ENCODE assay signal across 8 cellular contexts in genomic region chr4:48546336-48546735, GRCh38. TPM values are rescaled to one million over a fixed set of nuclear protein-coding genes. Genes with fewer than 3 reads are reported as not detected.
DNase-seq lines count a peak whose midpoint lies in the region; ATAC-seq and TF ChIP-seq lines count a peak whose summit lies in the region.

No MANE protein-coding gene starts in this region.

- no peaks in the 10 kb centered on the region for H3K9me3 ChIP-seq in OCI-LY3 (ENCODE audit: insufficient read depth, low read length)
- H3K9me3 ChIP-seq in gastrocnemius medialis = no peaks in the 10 kb centered on the region

- H3K36me3 ChIP-seq in OCI-LY3 (replicated peaks; ENCODE audit: low read depth, low read length) (peaks cover 41% of the 10 kb centered on the region), gastrocnemius medialis (peaks cover 0 to 90% of the 10 kb centered on the region in 2 donors)

- intact Hi-C loops in gastrocnemius medialis (cut with DNase I; ENCODE audit: low total_unique reads) = no loop called here

- ATAC-seq in GM19467 (IDR thresholded peaks at IDR 0.05; ENCODE audit: unreplicated experiment) (no peak), gastrocnemius medialis (no peak)

- H3K4me2 ChIP-seq in OCI-LY3 (ENCODE audit: low read length) = no peak overlapping the region

- H3K9me3 Mint-ChIP-seq in nephron progenitor cell = no peaks in the 10 kb centered on the region

- DNase-seq in AML-193 (lab: John Stamatoyannopoulos, UW) = peak; percentile 28 to 57
- no peak for DNase-seq in coronary artery (ENCODE audit: low spot score)
- DNase-seq in nephron progenitor cell = peak; percentile 35
- DNase-seq in gastrocnemius medialis = no peak
- no peak for DNase-seq in GF-D8 (lab: John Stamatoyannopoulos, UW)

- no peak overlapping the region for H2AFZ ChIP-seq in OCI-LY3 (ENCODE audit: low read depth, low read length)

- H3K4me3 Mint-ChIP-seq in nephron progenitor cell = no peak overlapping the region

- peaks cover 57% of the 10 kb centered on the region for H3K36me3 Mint-ChIP-seq in nephron progenitor cell (ENCODE audit: low read depth)

- no peaks in the 10 kb centered on the region for H3K4me1 Mint-ChIP-seq in nephron progenitor cell

- H3K79me2 ChIP-seq in OCI-LY3 (ENCODE audit: low read length) = no peaks in the 10 kb centered on the region

- no peak overlapping the region for H3K9ac ChIP-seq in OCI-LY3 (ENCODE audit: low read length)

- H3K4me3 ChIP-seq in OCI-LY3 (ENCODE audit: low read length) (no peak overlapping the region), coronary artery (no peak overlapping the region), gastrocnemius medialis (no peak overlapping the region)

- H3K27me3 Mint-ChIP-seq in nephron progenitor cell (ENCODE audit: low read depth, poor library complexity) = no peaks in the 10 kb centered on the region

- TF ChIP-seq CTCF in GM12872 (IDR thresholded peaks at IDR 0.05; ENCODE audit: insufficient read depth, low read depth, low read length) (peak; percentile 67), OCI-LY3 (IDR thresholded peaks at IDR 0.05; ENCODE audit: low read depth, low read length) (peak; percentile 69), coronary artery (IDR thresholded peaks at IDR 0.05) (peak; percentile 21), nephron progenitor cell (IDR thresholded peaks at IDR 0.05) (peak; percentile 63), gastrocnemius medialis (IDR thresholded peaks at IDR 0.05 in 4 of 5, conservative IDR thresholded peaks at IDR 0.05 in 1 of 5) (peak in 2 of 5 experiments; percentile 18 to 19)

- H3K27ac Mint-ChIP-seq in nephron progenitor cell = no peak overlapping the region

- in situ Hi-C loops in gastrocnemius medialis (cut with MboI; ENCODE audit: low sequenced_read_pairs in 4 of 4) = no loop called here

- H4K20me1 ChIP-seq in OCI-LY3 (ENCODE audit: insufficient read depth, low read length) = no peaks in the 10 kb centered on the region

- H3K4me1 ChIP-seq in OCI-LY3 (ENCODE audit: low read length) (no peaks in the 10 kb centered on the region), gastrocnemius medialis (no peaks in the 10 kb centered on the region)

- H3K27me3 ChIP-seq in OCI-LY3 (ENCODE audit: low read depth, low read length) (no peaks in the 10 kb centered on the region), gastrocnemius medialis (no peaks in the 10 kb centered on the region)

- H3K27ac ChIP-seq in OCI-LY3 (ENCODE audit: low read length) (no peak overlapping the region), coronary artery (no peak overlapping the region), gastrocnemius medialis (no peak overlapping the region)

- no peak for TF ChIP-seq POLR2A in gastrocnemius medialis (IDR thresholded peaks at IDR 0.05)

RNA-seq across cellular contexts. Expression of gene ZAR1, which starts 56.3 kb away (rescaled TPM):
- total RNA-seq in gastrocnemius medialis = not detected

Comparison
In these comparisons a context has a peak if more than half of its experiments do, and no peak if none do; other contexts are left out.
1. DNase-seq: peak in AML-193 (2 of 2) and nephron progenitor cell (single experiment); none in coronary artery (single experiment), gastrocnemius medialis (0 of 2) and GF-D8 (single experiment).